ENCODE assay signal across 12 cellular contexts in the genomic region with DNA sequence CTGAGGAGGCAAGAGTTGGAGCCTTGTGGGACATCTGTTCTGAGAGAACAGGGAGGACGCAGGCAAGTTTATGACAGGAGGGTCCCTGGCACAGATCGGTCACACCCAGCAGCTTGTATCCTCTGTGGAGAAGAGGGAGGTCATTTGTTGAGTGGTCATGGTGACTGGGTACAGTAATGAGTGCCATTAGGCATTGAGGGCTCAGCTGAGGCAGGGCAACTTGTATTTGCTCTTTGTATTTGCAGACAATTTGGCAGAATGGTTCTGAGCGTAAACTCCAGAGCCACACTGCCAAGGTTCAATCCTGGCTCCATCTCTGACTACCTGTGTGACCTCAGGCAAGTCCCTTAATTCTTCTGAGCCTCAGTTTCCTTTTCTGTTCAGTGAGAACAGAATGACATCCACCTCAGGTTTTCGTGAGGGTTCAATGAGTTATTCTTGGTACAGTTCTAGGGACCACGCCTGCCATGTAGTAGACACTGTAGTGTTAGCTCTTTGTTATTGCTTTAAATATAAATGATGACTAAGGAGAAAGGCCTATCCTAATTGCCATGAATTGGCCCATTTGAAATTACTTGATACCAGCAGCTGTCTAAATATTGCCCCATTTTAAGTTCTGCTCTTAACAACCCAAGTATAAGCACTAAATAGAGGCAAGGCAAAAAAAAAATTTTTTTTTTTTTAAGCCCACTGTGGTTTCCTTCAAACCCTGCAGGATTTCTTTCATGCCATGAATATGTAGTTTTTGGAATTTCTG.
A peak's percentile ranks its signal among the peaks of the same experiment; 100 is the strongest.
DNase-seq lines count a peak whose midpoint lies in the region; ATAC-seq and TF ChIP-seq lines count a peak whose summit lies in the region.
"Had no signal": no experiment of that assay in that cellular context is flagged by ENCODE, and none has a peak within 500 bp of the region (broad histone marks: within the 10 kb centered on the region; RNA-seq: fewer than 3 reads in every experiment).

No MANE protein-coding gene starts in this region.

- peaks cover 0 to under 1% of the 10 kb centered on the region in 2 donors for H3K36me3 ChIP-seq in gastroesophageal sphincter
- H3K36me3 ChIP-seq in testis (ENCODE audit: low read depth, missing control alignments): no peaks in the 10 kb centered on the region
- H3K36me3 ChIP-seq: BE2C had no signal

- no peaks in the 10 kb centered on the region for H3K27me3 Mint-ChIP-seq in activated T-cell treated with anti-CD3 and anti-CD28 coated beads, Interleukin-2, amount 50 U/mL, for 24 hours

- no peak for TF ChIP-seq POLR2A in gastroesophageal sphincter (IDR thresholded peaks at IDR 0.05)
- TF ChIP-seq POLR2A in testis (IDR thresholded peaks at IDR 0.05): no peak

- peak overlapping the region; percentile 98 for H3K27ac Mint-ChIP-seq in activated T-cell treated with anti-CD3 and anti-CD28 coated beads, Interleukin-2, amount 50 U/mL, for 24 hours

- H3K36me3 Mint-ChIP-seq in activated T-cell treated with anti-CD3 and anti-CD28 coated beads, Interleukin-2, amount 50 U/mL, for 24 hours (ENCODE audit: low read depth): peaks cover 62% of the 10 kb centered on the region

- peaks cover 11% of the 10 kb centered on the region for H3K9me3 Mint-ChIP-seq in activated T-cell treated with anti-CD3 and anti-CD28 coated beads, Interleukin-2, amount 50 U/mL, for 24 hours

- H3K4me1 Mint-ChIP-seq in activated T-cell treated with anti-CD3 and anti-CD28 coated beads, Interleukin-2, amount 50 U/mL, for 24 hours (ENCODE audit: low read depth): peaks cover 82% of the 10 kb centered on the region

- ATAC-seq in gastroesophageal sphincter (no peak), GM18861 (IDR thresholded peaks at IDR 0.05; ENCODE audit: unreplicated experiment) (no peak)

- 93 to 94% methylated on average over 3 of the region's 5 CpGs for WGBS in gastroesophageal sphincter (ENCODE audit: low coverage in 1 of 2), 2 donors
- WGBS in testis, 2 donors: 95 to 97% methylated on average over 5 of the region's 5 CpGs

- TF ChIP-seq CTCF in gastroesophageal sphincter (IDR thresholded peaks at IDR 0.05) (no peak), testis (IDR thresholded peaks at IDR 0.05) (no peak)

- H3K4me3 Mint-ChIP-seq in activated T-cell treated with anti-CD3 and anti-CD28 coated beads, Interleukin-2, amount 50 U/mL, for 24 hours: peak overlapping the region; percentile 55

- H3K27me3 ChIP-seq in gastroesophageal sphincter: no peaks in the 10 kb centered on the region
- H3K27me3 ChIP-seq in testis: no peaks in the 10 kb centered on the region
- H3K27me3 ChIP-seq: BE2C had no signal

- H3K4me1 ChIP-seq in gastroesophageal sphincter (peaks cover 0 to 30% (median 12%) of the 10 kb centered on the region in 3 donors), testis (peaks cover 16% of the 10 kb centered on the region)

- TF ChIP-seq EP300 in gastroesophageal sphincter (IDR thresholded peaks at IDR 0.05): no peak

- H3K27ac ChIP-seq in gastroesophageal sphincter: peak overlapping the region in 3 of 4 donors; percentile 67 to 73 (median 70)
- peak overlapping the region; percentile 23 to 73 for H3K27ac ChIP-seq in testis

- no peak overlapping the region for H3K4me3 ChIP-seq in gastroesophageal sphincter
- no peak overlapping the region for H3K4me3 ChIP-seq in testis

- intact Hi-C loops in testis (cut with DNase I; ENCODE audit: low total_unique reads): no loop called here

- no peaks in the 10 kb centered on the region for H3K9me3 ChIP-seq in gastroesophageal sphincter
- no peaks in the 10 kb centered on the region for H3K9me3 ChIP-seq in testis
- H3K9me3 ChIP-seq: BE2C had no signal

- DNase-seq in activated T-cell treated with anti-CD3 and anti-CD28 coated beads, Interleukin-2, amount 50 U/mL, for 24 hours: no peak
- DNase-seq in activated T-cell treated with anti-CD3 and anti-CD28 coated beads for 4 hours (no peak), NCI-H748 treated with DMSO at 0.1 percent for 48 hours (lab: John Stamatoyannopoulos, UW) (peak; percentile 78), testis (no peak), nucleus accumbens (lab: John Stamatoyannopoulos, UW) (no peak), NCI-H526 (lab: John Stamatoyannopoulos, UW) (no peak)
- DNase-seq: anterior cingulate cortex; BE2C; NCI-H2107; stimulated activated CD4-positive, alpha-beta T cell treated with anti-CD3 and anti-CD28 coated beads, Interleukin-4, amount 100 ng/mL, for 1 hour had no signal
